In genomic region chr18:62332964-62333695, GRCh38 we compare ENCODE assay signal across 17 cellular contexts. TPM values are rescaled to one million over a fixed set of nuclear protein-coding genes. Genes with fewer than 3 reads are reported as not detected.
DNase-seq lines count a peak whose midpoint lies in the region; ATAC-seq and TF ChIP-seq lines count a peak whose summit lies in the region.
"Had no signal": no experiment of that assay in that cellular context is flagged by ENCODE, and none has a peak within 500 bp of the region (broad histone marks: within the 10 kb centered on the region; RNA-seq: fewer than 3 reads in every experiment).

No MANE protein-coding gene starts in this region.

- H3K27ac ChIP-seq in SJCRH30 (no peak overlapping the region), transverse colon (peak overlapping the region in 3 of 4 donors; percentile 36 to 43 (median 41))

- TF ChIP-seq CTCF in transverse colon (IDR thresholded peaks at IDR 0.05), result no peak

- H3K4me3 ChIP-seq in SJCRH30 (no peak overlapping the region), transverse colon (no peak overlapping the region)
- H3K4me3 ChIP-seq: HAP-1, Peyer's patch had no signal

- no peak for ATAC-seq in HG03439 (IDR thresholded peaks at IDR 0.05; ENCODE audit: unreplicated experiment)
- ATAC-seq in left ventricle myocardium superior, result no peak
- ATAC-seq: Right ventricle myocardium inferior had no signal

- no peak for TF ChIP-seq POLR2A in transverse colon (IDR thresholded peaks at IDR 0.05)

- no peaks in the 10 kb centered on the region for H3K27me3 ChIP-seq in SJCRH30
- peaks cover 26% of the 10 kb centered on the region for H3K27me3 ChIP-seq in transverse colon
- H3K27me3 ChIP-seq: Peyer's patch had no signal

- H3K36me3 ChIP-seq in SJCRH30 (no peaks in the 10 kb centered on the region), transverse colon (no peaks in the 10 kb centered on the region)
- H3K36me3 ChIP-seq: HAP-1, Peyer's patch had no signal

- H3K9me3 ChIP-seq in SJCRH30 (replicated peaks) (no peaks in the 10 kb centered on the region), transverse colon (no peaks in the 10 kb centered on the region)
- H3K9me3 ChIP-seq: HAP-1, Peyer's patch had no signal

- intact Hi-C loops in transverse colon (cut with DNase I; ENCODE audit: low total_unique reads) (no loop called here), left ventricle myocardium superior (cut with micrococcal nuclease) (no loop called here)

- 84 to 96% methylated on average over 4 to 12 of the region's 13 CpGs for WGBS in transverse colon (ENCODE audit: low coverage in 1 of 2), 2 donors

- H3K4me1 ChIP-seq in SJCRH30 (no peaks in the 10 kb centered on the region), transverse colon (peaks cover 4 to 60% (median 34%) of the 10 kb centered on the region in 4 donors)

- DNase-seq in NCI-H2171 treated with DMSO at 0.1 percent for 48 hours (lab: John Stamatoyannopoulos, UW) (peak; percentile 21), NCI-H2171 (lab: John Stamatoyannopoulos, UW) (no peak), NCI-H446 treated with DMSO at 0.1 percent for 48 hours (lab: John Stamatoyannopoulos, UW) (peak; percentile 40), SJCRH30 (peak; percentile 11 to 42), transverse colon (no peak), left ventricle myocardium superior (no peak), AML-193 (lab: John Stamatoyannopoulos, UW) (no peak)
- DNase-seq: CD4-positive, CD25-positive, alpha-beta regulatory T cell; KG1; NCI-H1092; NCI-H1436; NCI-H2029; NK-92 treated with Interleukin-12 subunit alpha and Interleukin-12 subunit beta, amount 100 ng/mL, for 24 hours had no signal

- in situ Hi-C loops in transverse colon (cut with MboI; ENCODE audit: low pct_ligation_motif_present in 1 of 4, low pct_unique_long_range_greater_than_20kb in 1 of 4, low sequenced_read_pairs in 3 of 4), result no loop called here

- no peak for TF ChIP-seq EP300 in transverse colon (IDR thresholded peaks at IDR 0.05; ENCODE audit: low read depth)

RNA-seq across cellular contexts. Expression of gene TNFRSF11A, which starts 8.0 kb away (rescaled TPM):
- total RNA-seq in SJCRH30 (2014; rRNA removed; shearing (Covaris generic)), result 0.08 TPM in 2 replicates
- total RNA-seq in transverse colon, result 10 to 100 TPM; 23.9 to 59.9 (median 31.6) TPM
- 1.2 TPM for total RNA-seq in left ventricle myocardium superior

Comparison
In these comparisons a context has a peak if more than half of its experiments do, and no peak if none do; other contexts are left out.
1. DNase-seq: peak in NCI-H2171 treated with DMSO at 0.1 percent for 48 hours (single experiment), NCI-H446 treated with DMSO at 0.1 percent for 48 hours (single experiment) and SJCRH30 (2 of 2); none in NCI-H2171 (single experiment), transverse colon (single experiment), left ventricle myocardium superior (single experiment) and AML-193 (0 of 2).
2. RNA of gene TNFRSF11A, which starts 8.0 kb away (total RNA-seq): 23.9 to 59.9 TPM in transverse colon; 1.2 TPM in left ventricle myocardium superior (single experiment) and 0.08 TPM in SJCRH30; every median in the first group is over 10 times any median in the second.